In the genomic region with DNA sequence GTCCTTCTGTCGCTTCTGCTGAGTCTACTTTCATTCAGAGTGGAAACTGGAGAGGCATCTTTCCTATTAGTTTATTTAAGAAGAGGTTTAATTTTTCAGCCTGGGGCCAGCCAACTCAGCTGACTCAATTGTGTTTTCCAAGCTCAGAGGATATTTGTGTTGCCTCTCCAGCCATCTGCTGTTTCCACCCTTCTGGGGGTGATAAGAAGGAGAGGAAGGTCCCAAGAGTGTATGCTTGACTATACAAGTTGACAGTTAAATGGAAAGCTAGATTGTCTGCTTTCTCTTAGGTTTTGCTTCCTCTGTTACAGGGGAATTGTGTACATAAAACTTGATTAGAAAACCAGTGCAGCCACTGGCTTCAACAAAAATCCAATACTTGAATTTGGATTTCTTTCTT, we compare ENCODE assay signal across 12 cellular contexts. TPM values are rescaled to one million over a fixed set of nuclear protein-coding genes. Genes with fewer than 3 reads are reported as not detected.
DNase-seq lines count a peak whose midpoint lies in the region; ATAC-seq and TF ChIP-seq lines count a peak whose summit lies in the region.
"Had no signal": no experiment of that assay in that cellular context is flagged by ENCODE, and none has a peak within 500 bp of the region (broad histone marks: within the 10 kb centered on the region; RNA-seq: fewer than 3 reads in every experiment).

No MANE protein-coding gene starts in this region.

- no TSS peak for BruUV-seq in Calu3 (replicated peaks; lab: Mats Ljungman, UMichigan)

- H3K4me3 ChIP-seq in upper lobe of left lung = no peak overlapping the region

- in situ Hi-C loops in GM13977 (cut with MboI; ENCODE audit: low pct_unique_long_range_greater_than_20kb, low sequenced_read_pairs, unreplicated experiment) = no loop called here

- no peak for TF ChIP-seq CTCF in Calu3 (IDR thresholded peaks at IDR 0.05; ENCODE audit: unreplicated experiment)
- no peak for TF ChIP-seq CTCF in upper lobe of left lung (IDR thresholded peaks at IDR 0.05)
- TF ChIP-seq CTCF in RWPE1 (conservative IDR thresholded peaks at IDR 0.05; ENCODE audit: low read depth) = no peak
- TF ChIP-seq CTCF in GM13977 (IDR thresholded peaks at IDR 0.05; ENCODE audit: extremely low read depth, insufficient read depth, missing control alignments) = no peak

- no peaks in the 10 kb centered on the region for H3K27me3 ChIP-seq in upper lobe of left lung

- TF ChIP-seq EP300 in upper lobe of left lung (IDR thresholded peaks at IDR 0.05) = no peak

- H3K4me3 Mint-ChIP-seq in Calu3 (ENCODE audit: low read depth, unreplicated experiment) = peak overlapping the region; percentile 24
- H3K4me3 Mint-ChIP-seq in activated T-helper 2 cell treated with anti-CD3 and anti-CD28 coated beads, Interferon-gamma antibody, Interleukin-2, Interleukin-4, amounts not matched to agents 10 μg/mL and 5 μg/mL and 100 μg/mL, durations not matched to agents 14 hours and 24 hours and 36 hours (ENCODE audit: low read depth) = peak overlapping the region; percentile 38
- H3K4me3 Mint-ChIP-seq in naive B cell = peak overlapping the region in 7 of 8 donors; percentile 2 to 95 (median 64)

- 90 to 95% methylated on average over 1 of the region's 1 CpG for WGBS in upper lobe of left lung, 2 donors

- peaks cover 42% of the 10 kb centered on the region for H3K4me1 Mint-ChIP-seq in Calu3 (ENCODE audit: low read depth, unreplicated experiment)
- peaks cover 54% of the 10 kb centered on the region for H3K4me1 Mint-ChIP-seq in activated T-helper 2 cell treated with anti-CD3 and anti-CD28 coated beads, Interferon-gamma antibody, Interleukin-2, Interleukin-4, amounts not matched to agents 10 μg/mL and 5 μg/mL and 100 μg/mL, durations not matched to agents 14 hours and 24 hours and 36 hours (ENCODE audit: low read depth)
- peaks cover 62 to 80% (median 73%) of the 10 kb centered on the region in 3 donors for H3K4me1 Mint-ChIP-seq in naive B cell

- POLR2A ChIA-PET in RWPE1 (lab: Yijun Ruan, JAX; ENCODE audit: low non-redundant PET) = no interaction called here

- peaks cover 7 to 39% (median 11%) of the 10 kb centered on the region in 4 donors for H3K36me3 ChIP-seq in upper lobe of left lung

- CTCF ChIA-PET in Calu3 (lab: Charles Lee) = interaction anchor here (0.7 kb wide), 1 partner anchor 340 kb away, joined by 5 read pairs; no protein-coding TSS in a partner anchor
- CTCF ChIA-PET in RWPE1 (lab: Yijun Ruan, JAX) = interaction anchor here (0.7 kb wide), 1 partner anchor 13 kb away, joined by 3 read pairs; no protein-coding TSS in a partner anchor

- H3K27ac ChIP-seq in upper lobe of left lung (peak overlapping the region in 2 of 4 donors; percentile 55 to 77), RWPE1 (no peak overlapping the region)
- H3K27ac ChIP-seq: HL-60 had no signal

- no peak for TF ChIP-seq POLR2A in upper lobe of left lung (IDR thresholded peaks at IDR 0.05)

- intact Hi-C loops in Calu3 (cut with micrococcal nuclease; ENCODE audit: unreplicated experiment) = no loop called here
- intact Hi-C loops in activated T-helper 2 cell treated with anti-CD3 and anti-CD28 coated beads, Interferon-gamma antibody, Interleukin-2, Interleukin-4, amounts not matched to agents 10 μg/mL and 5 μg/mL and 100 μg/mL, durations not matched to agents 14 hours and 24 hours and 36 hours (cut with micrococcal nuclease) = no loop called here

- H3K27me3 Mint-ChIP-seq in Calu3 (ENCODE audit: unreplicated experiment) (no peaks in the 10 kb centered on the region), naive B cell (no peaks in the 10 kb centered on the region)
- H3K27me3 Mint-ChIP-seq in activated T-helper 2 cell treated with anti-CD3 and anti-CD28 coated beads, Interferon-gamma antibody, Interleukin-2, Interleukin-4, amounts not matched to agents 10 μg/mL and 5 μg/mL and 100 μg/mL, durations not matched to agents 14 hours and 24 hours and 36 hours (ENCODE audit: low read depth) = no peaks in the 10 kb centered on the region

- no peaks in the 10 kb centered on the region for H3K9me3 ChIP-seq in upper lobe of left lung

- no peak for DNase-seq in Calu3
- DNase-seq in NCI-H2029 treated with DMSO at 0.1 percent for 48 hours (lab: John Stamatoyannopoulos, UW) = peak; percentile 29
- DNase-seq in activated T-helper 2 cell treated with anti-CD3 and anti-CD28 coated beads, Interferon-gamma antibody, Interleukin-2, Interleukin-4, amounts not matched to agents 10 μg/mL and 5 μg/mL and 100 μg/mL, durations not matched to agents 14 hours and 24 hours and 36 hours (ENCODE audit: low spot score) = no peak
- DNase-seq in naive B cell = no peak
- DNase-seq in upper lobe of left lung = no peak
- DNase-seq in RWPE1 (ENCODE audit: low spot score) = no peak
- no peak for DNase-seq in GOT3 (lab: John Stamatoyannopoulos, UW)
- no peak for DNase-seq in GM13977 (ENCODE audit: low spot score)
- DNase-seq: H9, NCI-H1417 treated with DMSO at 0.1 percent for 48 hours, RPMI8226 had no signal

- ATAC-seq in naive B cell (ENCODE audit: low read depth in 2 of 2) (no peak), upper lobe of left lung (ENCODE audit: low FRiP score in 2 of 2) (no peak)

- H3K36me3 Mint-ChIP-seq in Calu3 (ENCODE audit: insufficient read depth, unreplicated experiment) = peaks cover 36% of the 10 kb centered on the region
- peaks cover 67% of the 10 kb centered on the region for H3K36me3 Mint-ChIP-seq in activated T-helper 2 cell treated with anti-CD3 and anti-CD28 coated beads, Interferon-gamma antibody, Interleukin-2, Interleukin-4, amounts not matched to agents 10 μg/mL and 5 μg/mL and 100 μg/mL, durations not matched to agents 14 hours and 24 hours and 36 hours (ENCODE audit: low read depth)
- H3K36me3 Mint-ChIP-seq in naive B cell = peaks cover 6 to 31% of the 10 kb centered on the region in 2 donors

- no peak overlapping the region for H3K27ac Mint-ChIP-seq in Calu3 (ENCODE audit: unreplicated experiment)
- peak overlapping the region; percentile 28 for H3K27ac Mint-ChIP-seq in activated T-helper 2 cell treated with anti-CD3 and anti-CD28 coated beads, Interferon-gamma antibody, Interleukin-2, Interleukin-4, amounts not matched to agents 10 μg/mL and 5 μg/mL and 100 μg/mL, durations not matched to agents 14 hours and 24 hours and 36 hours
- peak overlapping the region in 5 of 6 donors; percentile 33 to 93 (median 73) for H3K27ac Mint-ChIP-seq in naive B cell

- no peaks in the 10 kb centered on the region for H3K9me3 Mint-ChIP-seq in Calu3 (ENCODE audit: low read depth, unreplicated experiment)
- H3K9me3 Mint-ChIP-seq in activated T-helper 2 cell treated with anti-CD3 and anti-CD28 coated beads, Interferon-gamma antibody, Interleukin-2, Interleukin-4, amounts not matched to agents 10 μg/mL and 5 μg/mL and 100 μg/mL, durations not matched to agents 14 hours and 24 hours and 36 hours = no peaks in the 10 kb centered on the region
- H3K9me3 Mint-ChIP-seq in naive B cell = peaks cover 0 to 4% (median 0%) of the 10 kb centered on the region in 7 donors
- H3K9me3 Mint-ChIP-seq: H9 had no signal

- peaks cover 51 to 64% (median 59%) of the 10 kb centered on the region in 4 donors for H3K4me1 ChIP-seq in upper lobe of left lung

RNA-seq across cellular contexts. Expression of gene PSMF1, which starts 3.0 kb away (rescaled TPM):
- total RNA-seq in Calu3 (2022) (112 and 128 TPM in 2 replicates), upper lobe of left lung (100 to 1,000 TPM in 3 of 6 donors, 10 to 100 TPM in 3; 36.7 to 158 (median 105) TPM)
- total RNA-seq in activated T-helper 2 cell treated with anti-CD3 and anti-CD28 coated beads, Interferon-gamma antibody, Interleukin-2, Interleukin-4, amounts not matched to agents 10 μg/mL and 5 μg/mL and 100 μg/mL, durations not matched to agents 14 hours and 24 hours and 36 hours = 175 and 182 TPM in 2 replicates
- polyA plus RNA-seq in naive B cell (ENCODE audit: low read depth in 6 of 6) = 100 to 1,000 TPM; 138 to 181 (median 160) TPM
